ENCODE assay signal across 1 cellular context in the genomic region with DNA sequence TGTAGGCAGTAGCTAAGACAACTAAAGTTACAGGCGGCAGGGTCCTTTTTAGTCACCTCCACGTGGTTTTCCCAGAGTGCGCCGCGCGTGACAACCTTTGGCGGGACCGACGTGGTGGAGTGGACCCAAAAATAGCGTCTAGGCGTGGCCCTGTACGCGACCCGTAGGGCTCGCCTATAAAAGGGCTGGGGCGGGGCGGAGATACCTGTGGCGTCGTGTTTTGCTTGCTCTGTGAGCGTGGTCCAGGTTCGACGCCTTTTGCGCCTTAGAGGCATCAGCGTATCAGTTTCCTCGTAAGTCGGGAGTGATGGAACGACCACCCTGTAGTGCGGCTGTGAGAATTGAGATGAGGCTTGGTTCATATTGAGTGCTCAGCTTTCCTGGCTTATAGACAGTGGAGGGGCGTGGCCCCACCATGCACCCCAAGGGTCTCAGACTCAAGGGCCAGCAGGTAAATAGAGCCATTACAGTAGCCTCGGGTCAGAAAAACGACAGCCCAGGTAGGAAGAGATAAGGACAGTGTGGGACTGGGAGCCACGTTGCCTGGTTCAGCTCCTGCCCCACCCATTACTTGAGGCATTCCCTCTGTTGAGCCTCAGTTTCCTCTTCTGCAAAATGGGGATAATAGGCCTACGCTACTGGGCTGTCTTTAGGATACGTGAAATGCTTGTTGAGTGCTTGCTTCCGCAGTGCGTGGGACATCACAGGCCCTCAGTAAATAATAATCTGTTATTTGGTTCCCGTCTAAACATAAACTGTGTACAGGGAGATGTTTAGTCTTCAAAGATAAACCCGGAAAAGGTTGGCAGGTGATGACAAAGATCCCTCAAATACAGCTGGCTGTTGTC.
A peak's percentile ranks its signal among the peaks of the same experiment; 100 is the strongest.
TF ChIP-seq lines count a peak whose summit lies in the region.

No MANE protein-coding gene starts in this region.

TF ChIP-seq in HepG2, 621 proteins besides CTCF, POLR2A, EP300 and RAD21 (continued from another document and continues in another):
- TF ChIP-seq, protein P1, sequence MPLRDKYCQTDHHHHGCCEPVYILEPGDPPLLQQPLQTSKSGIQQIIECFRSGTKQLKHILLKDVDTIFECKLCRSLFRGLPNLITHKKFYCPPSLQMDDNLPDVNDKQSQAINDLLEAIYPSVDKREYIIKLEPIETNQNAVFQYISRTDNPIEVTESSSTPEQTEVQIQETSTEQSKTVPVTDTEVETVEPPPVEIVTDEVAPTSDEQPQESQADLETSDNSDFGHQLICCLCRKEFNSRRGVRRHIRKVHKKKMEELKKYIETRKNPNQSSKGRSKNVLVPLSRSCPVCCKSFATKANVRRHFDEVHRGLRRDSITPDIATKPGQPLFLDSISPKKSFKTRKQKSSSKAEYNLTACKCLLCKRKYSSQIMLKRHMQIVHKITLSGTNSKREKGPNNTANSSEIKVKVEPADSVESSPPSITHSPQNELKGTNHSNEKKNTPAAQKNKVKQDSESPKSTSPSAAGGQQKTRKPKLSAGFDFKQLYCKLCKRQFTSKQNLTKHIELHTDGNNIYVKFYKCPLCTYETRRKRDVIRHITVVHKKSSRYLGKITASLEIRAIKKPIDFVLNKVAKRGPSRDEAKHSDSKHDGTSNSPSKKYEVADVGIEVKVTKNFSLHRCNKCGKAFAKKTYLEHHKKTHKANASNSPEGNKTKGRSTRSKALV (CRISPR knock-in tag; IDR thresholded peaks at IDR 0.05), result 0 out of 2 replicates have a peak, but pooled peaks have one; percentile 32
- TF ChIP-seq ZNF205 (CRISPR knock-in tag; IDR thresholded peaks at IDR 0.05), result no peak
- TF ChIP-seq PCBP1 (IDR thresholded peaks at IDR 0.05; ENCODE audit: borderline replicate concordance, low read depth, low read length), result no peak
- TF ChIP-seq, protein P2, sequence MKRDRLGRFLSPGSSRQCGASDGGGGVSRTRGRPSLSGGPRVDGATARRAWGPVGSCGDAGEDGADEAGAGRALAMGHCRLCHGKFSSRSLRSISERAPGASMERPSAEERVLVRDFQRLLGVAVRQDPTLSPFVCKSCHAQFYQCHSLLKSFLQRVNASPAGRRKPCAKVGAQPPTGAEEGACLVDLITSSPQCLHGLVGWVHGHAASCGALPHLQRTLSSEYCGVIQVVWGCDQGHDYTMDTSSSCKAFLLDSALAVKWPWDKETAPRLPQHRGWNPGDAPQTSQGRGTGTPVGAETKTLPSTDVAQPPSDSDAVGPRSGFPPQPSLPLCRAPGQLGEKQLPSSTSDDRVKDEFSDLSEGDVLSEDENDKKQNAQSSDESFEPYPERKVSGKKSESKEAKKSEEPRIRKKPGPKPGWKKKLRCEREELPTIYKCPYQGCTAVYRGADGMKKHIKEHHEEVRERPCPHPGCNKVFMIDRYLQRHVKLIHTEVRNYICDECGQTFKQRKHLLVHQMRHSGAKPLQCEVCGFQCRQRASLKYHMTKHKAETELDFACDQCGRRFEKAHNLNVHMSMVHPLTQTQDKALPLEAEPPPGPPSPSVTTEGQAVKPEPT (CRISPR knock-in tag; IDR thresholded peaks at IDR 0.05; ENCODE audit: low read depth), result 0 out of 2 replicates have a peak, but pooled peaks have one; percentile 27
- no peak for TF ChIP-seq PHF5A (CRISPR knock-in tag; IDR thresholded peaks at IDR 0.05; ENCODE audit: low read depth, unreplicated experiment)
- TF ChIP-seq, protein P3, sequence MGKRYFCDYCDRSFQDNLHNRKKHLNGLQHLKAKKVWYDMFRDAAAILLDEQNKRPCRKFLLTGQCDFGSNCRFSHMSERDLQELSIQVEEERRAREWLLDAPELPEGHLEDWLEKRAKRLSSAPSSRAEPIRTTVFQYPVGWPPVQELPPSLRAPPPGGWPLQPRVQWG (CRISPR knock-in tag; IDR thresholded peaks at IDR 0.05; ENCODE audit: borderline replicate concordance, low read depth), result no peak
- TF ChIP-seq, protein P4, sequence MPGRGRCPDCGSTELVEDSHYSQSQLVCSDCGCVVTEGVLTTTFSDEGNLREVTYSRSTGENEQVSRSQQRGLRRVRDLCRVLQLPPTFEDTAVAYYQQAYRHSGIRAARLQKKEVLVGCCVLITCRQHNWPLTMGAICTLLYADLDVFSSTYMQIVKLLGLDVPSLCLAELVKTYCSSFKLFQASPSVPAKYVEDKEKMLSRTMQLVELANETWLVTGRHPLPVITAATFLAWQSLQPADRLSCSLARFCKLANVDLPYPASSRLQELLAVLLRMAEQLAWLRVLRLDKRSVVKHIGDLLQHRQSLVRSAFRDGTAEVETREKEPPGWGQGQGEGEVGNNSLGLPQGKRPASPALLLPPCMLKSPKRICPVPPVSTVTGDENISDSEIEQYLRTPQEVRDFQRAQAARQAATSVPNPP (CRISPR knock-in tag; IDR thresholded peaks at IDR 0.05), result no peak
- TF ChIP-seq ZNF737 (CRISPR knock-in tag; IDR thresholded peaks at IDR 0.05; ENCODE audit: borderline replicate concordance), result no peak
- TF ChIP-seq JARID2 (CRISPR knock-in tag; IDR thresholded peaks at IDR 0.05; ENCODE audit: insufficient replicate concordance), result peak; percentile 8
- TF ChIP-seq DMAP1 (CRISPR knock-in tag; IDR thresholded peaks at IDR 0.05), result 0 out of 2 replicates have a peak, but pooled peaks have one; percentile 14
- TF ChIP-seq ZNF460 (CRISPR knock-in tag; IDR thresholded peaks at IDR 0.05; ENCODE audit: borderline replicate concordance), result no peak
- TF ChIP-seq ZNF792 (CRISPR knock-in tag; IDR thresholded peaks at IDR 0.05), result no peak; the same call in none of the 2 replicates
- no peak for TF ChIP-seq ZSCAN30 (CRISPR knock-in tag; IDR thresholded peaks at IDR 0.05)
- TF ChIP-seq KLF12 (CRISPR knock-in tag; IDR thresholded peaks at IDR 0.05; ENCODE audit: borderline replicate concordance), result peak; percentile 83; the same call in 1 of the 2 replicates
- no peak for TF ChIP-seq ZNF232 (CRISPR knock-in tag; IDR thresholded peaks at IDR 0.05; ENCODE audit: borderline replicate concordance)
- no peak for TF ChIP-seq ZFP41 (CRISPR knock-in tag; IDR thresholded peaks at IDR 0.05; ENCODE audit: borderline replicate concordance)
- TF ChIP-seq ZNF589 (CRISPR knock-in tag; conservative IDR thresholded peaks at IDR 0.05), result no peak
- no peak for TF ChIP-seq KDM6A (CRISPR knock-in tag; IDR thresholded peaks at IDR 0.05; ENCODE audit: low read depth)
- no peak for TF ChIP-seq KDM2A (CRISPR knock-in tag; IDR thresholded peaks at IDR 0.05; ENCODE audit: borderline replicate concordance, low read depth)
- TF ChIP-seq ZNF670 (CRISPR knock-in tag; IDR thresholded peaks at IDR 0.05; ENCODE audit: borderline replicate concordance), result peak; percentile 77; the same call in 1 of the 2 replicates
- no peak for TF ChIP-seq ZNF552 (CRISPR knock-in tag; IDR thresholded peaks at IDR 0.05; ENCODE audit: borderline replicate concordance)
- no peak for TF ChIP-seq ZNF546 (CRISPR knock-in tag; conservative IDR thresholded peaks at IDR 0.05)
- TF ChIP-seq, protein P5, sequence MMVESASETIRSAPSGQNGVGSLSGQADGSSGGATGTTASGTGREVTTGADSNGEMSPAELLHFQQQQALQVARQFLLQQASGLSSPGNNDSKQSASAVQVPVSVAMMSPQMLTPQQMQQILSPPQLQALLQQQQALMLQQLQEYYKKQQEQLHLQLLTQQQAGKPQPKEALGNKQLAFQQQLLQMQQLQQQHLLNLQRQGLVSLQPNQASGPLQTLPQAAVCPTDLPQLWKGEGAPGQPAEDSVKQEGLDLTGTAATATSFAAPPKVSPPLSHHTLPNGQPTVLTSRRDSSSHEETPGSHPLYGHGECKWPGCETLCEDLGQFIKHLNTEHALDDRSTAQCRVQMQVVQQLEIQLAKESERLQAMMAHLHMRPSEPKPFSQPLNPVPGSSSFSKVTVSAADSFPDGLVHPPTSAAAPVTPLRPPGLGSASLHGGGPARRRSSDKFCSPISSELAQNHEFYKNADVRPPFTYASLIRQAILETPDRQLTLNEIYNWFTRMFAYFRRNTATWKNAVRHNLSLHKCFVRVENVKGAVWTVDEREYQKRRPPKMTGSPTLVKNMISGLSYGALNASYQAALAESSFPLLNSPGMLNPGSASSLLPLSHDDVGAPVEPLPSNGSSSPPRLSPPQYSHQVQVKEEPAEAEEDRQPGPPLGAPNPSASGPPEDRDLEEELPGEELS (CRISPR knock-in tag; IDR thresholded peaks at IDR 0.05), result no peak
- TF ChIP-seq CHD4 (IDR thresholded peaks at IDR 0.05; ENCODE audit: borderline replicate concordance, low read length), result peak; percentile 76; the same call in 1 of the 2 replicates
- peak; percentile 78 for TF ChIP-seq BORCS8-MEF2B (CRISPR knock-in tag; IDR thresholded peaks at IDR 0.05)
- TF ChIP-seq GABPA (IDR thresholded peaks at IDR 0.05; ENCODE audit: low read depth, low read length), result no peak
- no peak for TF ChIP-seq GABPA (CRISPR knock-in tag; IDR thresholded peaks at IDR 0.05; ENCODE audit: low read depth)
- TF ChIP-seq SYNCRIP (IDR thresholded peaks at IDR 0.05; ENCODE audit: insufficient read depth, low read depth, low read length), result no peak
- no peak for TF ChIP-seq U2AF1 (optimal IDR thresholded peaks at IDR 0.05; ENCODE audit: low read depth, low read length)
- TF ChIP-seq MAFK (conservative IDR thresholded peaks at IDR 0.05 in 1 of 2, IDR thresholded peaks at IDR 0.05 in 1 of 2; ENCODE audit: low read length in 2 of 2), result no peak
- no peak for TF ChIP-seq ZNF383 (CRISPR knock-in tag; IDR thresholded peaks at IDR 0.05; ENCODE audit: borderline replicate concordance)
- no peak for TF ChIP-seq HNRNPUL1 (IDR thresholded peaks at IDR 0.05; ENCODE audit: low read depth, low read length)
- 0 out of 2 replicates have a peak, but pooled peaks have one; percentile 76 for TF ChIP-seq NKX3-1 (CRISPR knock-in tag; IDR thresholded peaks at IDR 0.05)
- TF ChIP-seq, protein P6, sequence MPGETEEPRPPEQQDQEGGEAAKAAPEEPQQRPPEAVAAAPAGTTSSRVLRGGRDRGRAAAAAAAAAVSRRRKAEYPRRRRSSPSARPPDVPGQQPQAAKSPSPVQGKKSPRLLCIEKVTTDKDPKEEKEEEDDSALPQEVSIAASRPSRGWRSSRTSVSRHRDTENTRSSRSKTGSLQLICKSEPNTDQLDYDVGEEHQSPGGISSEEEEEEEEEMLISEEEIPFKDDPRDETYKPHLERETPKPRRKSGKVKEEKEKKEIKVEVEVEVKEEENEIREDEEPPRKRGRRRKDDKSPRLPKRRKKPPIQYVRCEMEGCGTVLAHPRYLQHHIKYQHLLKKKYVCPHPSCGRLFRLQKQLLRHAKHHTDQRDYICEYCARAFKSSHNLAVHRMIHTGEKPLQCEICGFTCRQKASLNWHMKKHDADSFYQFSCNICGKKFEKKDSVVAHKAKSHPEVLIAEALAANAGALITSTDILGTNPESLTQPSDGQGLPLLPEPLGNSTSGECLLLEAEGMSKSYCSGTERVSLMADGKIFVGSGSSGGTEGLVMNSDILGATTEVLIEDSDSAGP (CRISPR knock-in tag; IDR thresholded peaks at IDR 0.05; ENCODE audit: borderline replicate concordance), result no peak; the same call in 1 of the 2 replicates
- TF ChIP-seq, protein P7, sequence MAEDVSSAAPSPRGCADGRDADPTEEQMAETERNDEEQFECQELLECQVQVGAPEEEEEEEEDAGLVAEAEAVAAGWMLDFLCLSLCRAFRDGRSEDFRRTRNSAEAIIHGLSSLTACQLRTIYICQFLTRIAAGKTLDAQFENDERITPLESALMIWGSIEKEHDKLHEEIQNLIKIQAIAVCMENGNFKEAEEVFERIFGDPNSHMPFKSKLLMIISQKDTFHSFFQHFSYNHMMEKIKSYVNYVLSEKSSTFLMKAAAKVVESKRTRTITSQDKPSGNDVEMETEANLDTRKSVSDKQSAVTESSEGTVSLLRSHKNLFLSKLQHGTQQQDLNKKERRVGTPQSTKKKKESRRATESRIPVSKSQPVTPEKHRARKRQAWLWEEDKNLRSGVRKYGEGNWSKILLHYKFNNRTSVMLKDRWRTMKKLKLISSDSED (CRISPR knock-in tag; IDR thresholded peaks at IDR 0.05), result no peak
- TF ChIP-seq ARHGAP35 (CRISPR knock-in tag; IDR thresholded peaks at IDR 0.05; ENCODE audit: borderline replicate concordance), result no peak
- TF ChIP-seq, protein P8, sequence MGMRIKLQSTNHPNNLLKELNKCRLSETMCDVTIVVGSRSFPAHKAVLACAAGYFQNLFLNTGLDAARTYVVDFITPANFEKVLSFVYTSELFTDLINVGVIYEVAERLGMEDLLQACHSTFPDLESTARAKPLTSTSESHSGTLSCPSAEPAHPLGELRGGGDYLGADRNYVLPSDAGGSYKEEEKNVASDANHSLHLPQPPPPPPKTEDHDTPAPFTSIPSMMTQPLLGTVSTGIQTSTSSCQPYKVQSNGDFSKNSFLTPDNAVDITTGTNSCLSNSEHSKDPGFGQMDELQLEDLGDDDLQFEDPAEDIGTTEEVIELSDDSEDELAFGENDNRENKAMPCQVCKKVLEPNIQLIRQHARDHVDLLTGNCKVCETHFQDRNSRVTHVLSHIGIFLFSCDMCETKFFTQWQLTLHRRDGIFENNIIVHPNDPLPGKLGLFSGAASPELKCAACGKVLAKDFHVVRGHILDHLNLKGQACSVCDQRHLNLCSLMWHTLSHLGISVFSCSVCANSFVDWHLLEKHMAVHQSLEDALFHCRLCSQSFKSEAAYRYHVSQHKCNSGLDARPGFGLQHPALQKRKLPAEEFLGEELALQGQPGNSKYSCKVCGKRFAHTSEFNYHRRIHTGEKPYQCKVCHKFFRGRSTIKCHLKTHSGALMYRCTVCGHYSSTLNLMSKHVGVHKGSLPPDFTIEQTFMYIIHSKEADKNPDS (CRISPR knock-in tag; IDR thresholded peaks at IDR 0.05), result no peak
- no peak for TF ChIP-seq FOXA1 (IDR thresholded peaks at IDR 0.05)
- no peak for TF ChIP-seq FOXA1 (CRISPR knock-in tag; IDR thresholded peaks at IDR 0.05)
- 0 out of 2 replicates have a peak, but pooled peaks have one; percentile 8 for TF ChIP-seq ZSCAN22 (CRISPR knock-in tag; IDR thresholded peaks at IDR 0.05)
- no peak for TF ChIP-seq HOXA7 (CRISPR knock-in tag; IDR thresholded peaks at IDR 0.05)
